In the genomic region with DNA sequence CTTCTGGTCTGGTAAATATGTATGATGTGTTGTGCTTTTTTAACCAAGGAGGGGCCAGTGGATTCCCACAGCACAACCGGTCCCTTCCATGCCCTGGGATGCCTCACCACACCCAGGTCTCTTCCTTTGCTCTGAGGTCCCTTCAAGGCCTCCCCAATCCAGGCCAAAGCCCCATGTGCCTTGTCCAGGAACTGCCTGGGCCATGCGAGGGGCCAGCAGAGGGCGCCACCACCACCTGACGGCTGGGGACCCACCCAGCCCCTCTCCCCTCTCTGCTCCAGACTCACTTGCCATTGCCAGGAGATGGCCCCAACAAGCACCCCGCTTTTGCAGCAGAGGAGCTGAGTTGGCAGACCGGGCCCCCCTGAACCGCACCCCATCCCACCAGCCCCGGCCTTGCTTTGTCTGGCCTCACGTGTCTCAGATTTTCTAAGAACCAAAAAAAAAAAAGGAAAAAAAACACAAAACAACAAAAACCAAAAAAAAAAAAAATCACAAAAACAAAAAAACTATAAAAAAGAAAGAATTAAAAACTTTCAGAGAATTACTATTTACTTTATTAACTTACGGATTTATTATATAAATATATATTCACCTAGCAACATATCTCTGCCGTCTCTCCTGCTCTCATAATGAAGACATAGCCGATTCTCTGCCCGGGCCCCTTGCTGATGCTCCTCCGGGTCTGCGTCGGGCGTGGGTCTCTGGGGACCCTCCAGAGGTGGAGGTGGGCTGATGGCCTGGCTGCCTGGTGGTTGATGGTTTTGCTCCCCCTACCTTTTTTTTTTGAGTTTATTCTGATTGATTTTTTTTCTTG, we compare ENCODE assay signal across 1 cellular context.
TF ChIP-seq lines count a peak whose summit lies in the region.

No MANE protein-coding gene starts in this region.

TF ChIP-seq in HEK293, 187 proteins besides CTCF, POLR2A, EP300 and RAD21 (continued from another document):
- TF ChIP-seq ZNF692 (tag by site-specific recombination; IDR thresholded peaks at IDR 0.05) (peak; percentile 93), ZNF174 (tag by site-specific recombination; IDR thresholded peaks at IDR 0.05) (no peak)
